In genomic region chr14:55599250-55599879, GRCh38 we compare ENCODE assay signal across 14 cellular contexts. TPM values are rescaled to one million over a fixed set of nuclear protein-coding genes. Genes with fewer than 3 reads are reported as not detected.
A peak's percentile ranks its signal among the peaks of the same experiment; 100 is the strongest.
DNase-seq lines count a peak whose midpoint lies in the region; ATAC-seq and TF ChIP-seq lines count a peak whose summit lies in the region.
"Had no signal": no experiment of that assay in that cellular context is flagged by ENCODE, and none has a peak within 500 bp of the region (broad histone marks: within the 10 kb centered on the region; RNA-seq: fewer than 3 reads in every experiment).

No MANE protein-coding gene starts in this region.

- H3K27ac ChIP-seq in RWPE1 (peak overlapping the region; percentile 81), upper lobe of right lung (no peak overlapping the region)
- H3K27ac ChIP-seq: cardiac muscle cell had no signal

- H3K4me1 ChIP-seq in upper lobe of right lung, result no peaks in the 10 kb centered on the region

- ATAC-seq in Right ventricle myocardium superior (ENCODE audit: poor library complexity) (peak; percentile 56), Right ventricle myocardium inferior (no peak), upper lobe of right lung (peak; percentile 33)

- H3K9me3 ChIP-seq in upper lobe of right lung, result no peaks in the 10 kb centered on the region

- H3K27me3 ChIP-seq in upper lobe of right lung, result no peaks in the 10 kb centered on the region
- H3K27me3 ChIP-seq: cardiac muscle cell had no signal

- CTCF ChIA-PET in RWPE1 (lab: Yijun Ruan, JAX), result interaction anchor here (0.6 to 1.3 kb wide), 4 partner anchors 9 to 584 kb away, joined by 3 to 5 read pairs (median 4); no protein-coding TSS in a partner anchor

- intact Hi-C loops in Right ventricle myocardium superior (cut with DNase I), result no loop called here
- intact Hi-C loops in Right ventricle myocardium inferior (cut with DNase I), result no loop called here
- intact Hi-C loops in upper lobe of right lung (cut with DNase I), result no loop called here

- H3K4me3 ChIP-seq in upper lobe of right lung, result no peak overlapping the region
- H3K4me3 ChIP-seq: cardiac muscle cell had no signal

- no peaks in the 10 kb centered on the region for H3K9me3 Mint-ChIP-seq in glutamatergic neuron (ENCODE audit: unreplicated experiment)

- POLR2A ChIA-PET in RWPE1 (lab: Yijun Ruan, JAX; ENCODE audit: low non-redundant PET), result no interaction called here

- no peaks in the 10 kb centered on the region for H3K27me3 Mint-ChIP-seq in glutamatergic neuron (ENCODE audit: unreplicated experiment)

- H3K4me3 Mint-ChIP-seq in glutamatergic neuron (ENCODE audit: unreplicated experiment), result no peak overlapping the region
- H3K4me3 Mint-ChIP-seq: neural crest cell had no signal

- peaks cover 4% of the 10 kb centered on the region for H3K4me1 Mint-ChIP-seq in glutamatergic neuron (ENCODE audit: low read depth, unreplicated experiment)

- H3K27ac Mint-ChIP-seq in glutamatergic neuron (ENCODE audit: unreplicated experiment), result no peak overlapping the region

- TF ChIP-seq CTCF in RWPE1 (conservative IDR thresholded peaks at IDR 0.05; ENCODE audit: low read depth) (no peak), glutamatergic neuron (IDR thresholded peaks at IDR 0.05; ENCODE audit: partially characterized antibody, unreplicated experiment) (no peak), upper lobe of right lung (IDR thresholded peaks at IDR 0.05) (no peak)

- no peaks in the 10 kb centered on the region for H3K36me3 Mint-ChIP-seq in glutamatergic neuron (ENCODE audit: unreplicated experiment)

- DNase-seq in Right ventricle myocardium superior, result peak; percentile 62
- DNase-seq in Right ventricle myocardium inferior (ENCODE audit: missing footprints), result no peak
- peak; percentile 20 for DNase-seq in RWPE1 (ENCODE audit: low spot score)
- peak; percentile 54 for DNase-seq in glutamatergic neuron
- peak; percentile 68 for DNase-seq in upper lobe of right lung
- no peak for DNase-seq in stimulated activated CD4-positive, alpha-beta T cell treated with anti-CD3 and anti-CD28 coated beads, Interleukin-2, amount 100 ng/mL, for 48 hours
- DNase-seq in stimulated activated CD4-positive, alpha-beta T cell treated with anti-CD3 and anti-CD28 coated beads, Interleukin-15, amount 100 ng/mL, for 24 hours, result no peak
- no peak for DNase-seq in RKO (ENCODE audit: low spot score)
- DNase-seq: activated T-cell treated with anti-CD3 and anti-CD28 coated beads, Interleukin-2, amount 50 U/mL, for 48 hours; NCI-H526; stimulated activated naive CD4-positive, alpha-beta T cell; T1000 had no signal

- H3K36me3 ChIP-seq in upper lobe of right lung, result peaks cover 3% of the 10 kb centered on the region
- H3K36me3 ChIP-seq: cardiac muscle cell had no signal

RNA-seq across cellular contexts. Expression of gene KTN1, which starts 19.4 kb away (rescaled TPM):
- 274 TPM for total RNA-seq in Right ventricle myocardium superior
- total RNA-seq in Right ventricle myocardium inferior, result 288 TPM
- 108 TPM for total RNA-seq in glutamatergic neuron (ENCODE audit: unreplicated experiment)
- total RNA-seq in upper lobe of right lung, result 179 TPM

Comparison
In these comparisons a context has a peak if more than half of its experiments do, and no peak if none do; other contexts are left out.
1. DNase-seq: peak in Right ventricle myocardium superior (single experiment), RWPE1 (single experiment), glutamatergic neuron (single experiment) and upper lobe of right lung (single experiment); none in Right ventricle myocardium inferior (single experiment), stimulated activated CD4-positive, alpha-beta T cell treated with anti-CD3 and anti-CD28 coated beads, Interleukin-2, amount 100 ng/mL, for 48 hours (0 of 2), stimulated activated CD4-positive, alpha-beta T cell treated with anti-CD3 and anti-CD28 coated beads, Interleukin-15, amount 100 ng/mL, for 24 hours (single experiment) and RKO (single experiment).